In the genomic region with DNA sequence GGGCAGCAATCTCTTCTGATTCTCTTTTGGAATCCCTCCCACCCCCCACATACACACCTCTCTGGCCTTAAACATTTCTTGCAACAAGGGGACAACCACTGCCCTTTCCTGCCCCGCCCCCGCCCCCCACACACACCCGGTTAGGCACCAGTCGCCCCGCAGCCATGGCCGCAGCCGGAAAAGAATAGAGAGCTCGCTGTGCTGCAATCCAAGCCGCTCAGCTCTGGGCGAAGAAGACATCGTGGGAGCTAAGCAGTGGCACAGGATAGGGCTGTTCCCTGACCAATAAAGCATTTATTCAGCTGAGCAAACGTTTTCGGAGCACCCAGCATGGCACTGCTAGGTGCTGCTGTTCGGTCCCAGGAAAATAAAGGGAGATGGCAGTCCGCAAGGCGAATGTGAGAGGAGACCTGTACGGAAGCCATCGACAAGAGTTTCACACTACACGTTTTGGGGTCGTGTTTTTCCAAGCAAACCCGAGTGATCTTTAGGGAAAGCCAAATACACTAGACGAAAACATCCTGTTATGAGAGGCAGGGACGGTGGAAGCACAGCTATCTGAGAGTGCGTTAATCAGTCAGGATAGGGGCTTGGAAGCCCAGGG, we compare ENCODE assay signal across 23 cellular contexts. TPM values are rescaled to one million over a fixed set of nuclear protein-coding genes. Genes with fewer than 3 reads are reported as not detected.
A peak's percentile ranks its signal among the peaks of the same experiment; 100 is the strongest.
DNase-seq lines count a peak whose midpoint lies in the region; ATAC-seq and TF ChIP-seq lines count a peak whose summit lies in the region.
"Had no signal": no experiment of that assay in that cellular context is flagged by ENCODE, and none has a peak within 500 bp of the region (broad histone marks: within the 10 kb centered on the region; RNA-seq: fewer than 3 reads in every experiment).

No MANE protein-coding gene starts in this region.

- TF ChIP-seq CTCF in hepatocyte (IDR thresholded peaks at IDR 0.05; ENCODE audit: poor library complexity) (no peak), nephron (IDR thresholded peaks at IDR 0.05; ENCODE audit: unreplicated experiment in 3 of 3) (no peak), upper lobe of left lung (IDR thresholded peaks at IDR 0.05) (no peak), thyroid gland (IDR thresholded peaks at IDR 0.05) (no peak)

- H3K27me3 Mint-ChIP-seq in nephron (ENCODE audit: low read depth): peaks cover 16% of the 10 kb centered on the region
- peaks cover 24% of the 10 kb centered on the region for H3K27me3 Mint-ChIP-seq in activated CD4-positive, alpha-beta T cell treated with anti-CD3 and anti-CD28 coated beads for 36 hours

- intact Hi-C loops in thyroid gland (cut with DNase I): loop anchor here (10.0 kb wide), 1 partner anchor 448 kb away; no protein-coding TSS in a partner anchor
- intact Hi-C loops in activated CD4-positive, alpha-beta T cell treated with anti-CD3 and anti-CD28 coated beads for 36 hours (cut with DNase I, micrococcal nuclease): no loop called here

- H3K4me3 ChIP-seq in hepatocyte (no peak overlapping the region), upper lobe of left lung (no peak overlapping the region), thyroid gland (replicated peaks in 1 of 3) (no peak overlapping the region)
- H3K4me3 ChIP-seq: coronary artery, HAP-1, prostate gland, skin epidermis, transverse colon had no signal

- H3K4me1 Mint-ChIP-seq in nephron: peaks cover 83% of the 10 kb centered on the region
- no peaks in the 10 kb centered on the region for H3K4me1 Mint-ChIP-seq in activated CD4-positive, alpha-beta T cell treated with anti-CD3 and anti-CD28 coated beads for 36 hours
- H3K4me1 Mint-ChIP-seq: activated CD4-positive, alpha-beta T cell treated with anti-CD3 and anti-CD28 coated beads, Interleukin-2, amount 10 ng/mL, durations not matched to agents 24 days and 14 days had no signal

- DNase-seq in NOMO-1 treated with dmso at 0.1 percent for 144 hours (lab: John Stamatoyannopoulos, UW; ENCODE audit: unreplicated experiment): peak; percentile 55
- no peak for DNase-seq in NOMO-1 treated with DMSO at 0.1 percent for 48 hours (lab: John Stamatoyannopoulos, UW; ENCODE audit: unreplicated experiment)
- DNase-seq in hepatocyte (ENCODE audit: low spot score): no peak
- no peak for DNase-seq in upper lobe of left lung
- DNase-seq in thyroid gland: no peak
- no peak for DNase-seq in activated CD4-positive, alpha-beta T cell treated with anti-CD3 and anti-CD28 coated beads for 36 hours
- DNase-seq: 8988T; activated CD4-positive, alpha-beta T cell treated with anti-CD3 and anti-CD28 coated beads, Interleukin-2, amount 10 ng/mL, durations not matched to agents 24 days and 14 days; activated CD8-positive, alpha-beta memory T cell treated with anti-CD3 and anti-CD28 coated beads, Interleukin-2, amount 50 U/mL, for 4 hours; DMS79; kidney glomerular epithelial cell; naive thymus-derived CD4-positive, alpha-beta T cell; NCI-H524 treated with DMSO at 0.1 percent for 48 hours; SHP77; stimulated activated CD4-positive, alpha-beta T cell treated with anti-CD3 and anti-CD28 coated beads, Interleukin-2, amount 100 ng/mL, for 48 hours; transverse colon had no signal

- H3K36me3 ChIP-seq in hepatocyte (replicated peaks; ENCODE audit: insufficient read depth, low read depth): no peaks in the 10 kb centered on the region
- H3K36me3 ChIP-seq in upper lobe of left lung: no peaks in the 10 kb centered on the region
- no peaks in the 10 kb centered on the region for H3K36me3 ChIP-seq in thyroid gland
- H3K36me3 ChIP-seq: HAP-1, prostate gland, transverse colon had no signal

- no peaks in the 10 kb centered on the region for H4K20me1 ChIP-seq in hepatocyte (ENCODE audit: insufficient read depth, poor library complexity, severe bottlenecking)

- no peak for ATAC-seq in upper lobe of left lung (ENCODE audit: low FRiP score in 2 of 2)
- no peak for ATAC-seq in HG03432 (IDR thresholded peaks at IDR 0.05; ENCODE audit: unreplicated experiment)
- ATAC-seq in activated CD4-positive, alpha-beta T cell treated with anti-CD3 and anti-CD28 coated beads for 36 hours: no peak
- ATAC-seq: naive thymus-derived CD4-positive, alpha-beta T cell had no signal

- CTCF ChIA-PET in activated CD4-positive, alpha-beta T cell treated with anti-CD3 and anti-CD28 coated beads for 36 hours (lab: Charles Lee): interaction anchor here (1.1 kb wide), 1 partner anchor 18 kb away, joined by 3 read pairs; the partner anchor contains the start of gene SKIDA1

- peak overlapping the region; percentile 87 for H3K4me2 ChIP-seq in hepatocyte

- no peak for TF ChIP-seq EP300 in upper lobe of left lung (IDR thresholded peaks at IDR 0.05)

- H3K79me2 ChIP-seq in hepatocyte: peaks cover 22% of the 10 kb centered on the region

- peak overlapping the region; percentile 99 to 100 (median 99) for H3K27ac Mint-ChIP-seq in nephron
- no peak overlapping the region for H3K27ac Mint-ChIP-seq in activated CD4-positive, alpha-beta T cell treated with anti-CD3 and anti-CD28 coated beads for 36 hours
- H3K27ac Mint-ChIP-seq: activated CD4-positive, alpha-beta T cell treated with anti-CD3 and anti-CD28 coated beads, Interleukin-2, amount 10 ng/mL, durations not matched to agents 24 days and 14 days; naive thymus-derived CD4-positive, alpha-beta T cell; stimulated activated naive CD8-positive, alpha-beta T cell treated with anti-CD3 and anti-CD28 coated beads, Interleukin-15, Interleukin-2, amounts not matched to agents 100 ng/mL and 50 ng/mL, for 24 hours had no signal

- no peak for TF ChIP-seq POLR2A in upper lobe of left lung (IDR thresholded peaks at IDR 0.05)
- no peak for TF ChIP-seq POLR2A in thyroid gland (IDR thresholded peaks at IDR 0.05)

- H3K27me3 ChIP-seq in hepatocyte (peaks cover 22% of the 10 kb centered on the region), upper lobe of left lung (peaks cover 0 to 2% (median 0%) of the 10 kb centered on the region in 4 donors), thyroid gland (no peaks in the 10 kb centered on the region)

- H3K4me3 Mint-ChIP-seq in nephron: peak overlapping the region; percentile 81 to 84 (median 83)
- H3K4me3 Mint-ChIP-seq in activated CD4-positive, alpha-beta T cell treated with anti-CD3 and anti-CD28 coated beads for 36 hours: no peak overlapping the region
- H3K4me3 Mint-ChIP-seq: activated CD4-positive, alpha-beta T cell treated with anti-CD3 and anti-CD28 coated beads, Interleukin-2, amount 10 ng/mL, durations not matched to agents 24 days and 14 days; naive thymus-derived CD4-positive, alpha-beta T cell; stimulated activated naive CD8-positive, alpha-beta T cell treated with anti-CD3 and anti-CD28 coated beads, Interleukin-15, Interleukin-2, amounts not matched to agents 100 ng/mL and 50 ng/mL, for 24 hours had no signal

- H3K9me3 ChIP-seq in hepatocyte (ENCODE audit: low read depth) (no peaks in the 10 kb centered on the region), upper lobe of left lung (no peaks in the 10 kb centered on the region), thyroid gland (no peaks in the 10 kb centered on the region)
- H3K9me3 ChIP-seq: HAP-1, prostate gland, transverse colon had no signal

- POLR2A ChIA-PET in activated CD4-positive, alpha-beta T cell treated with anti-CD3 and anti-CD28 coated beads for 36 hours (lab: Charles Lee): interaction anchor here (0.5 kb wide), 1 partner anchor 306 kb away, joined by 6 read pairs; no protein-coding TSS in a partner anchor

- H2AFZ ChIP-seq in hepatocyte: no peak overlapping the region

- H3K9me2 ChIP-seq in hepatocyte (replicated peaks; ENCODE audit: insufficient read depth): no peaks in the 10 kb centered on the region

- peak overlapping the region; percentile 72 for H3K27ac ChIP-seq in hepatocyte
- H3K27ac ChIP-seq in upper lobe of left lung: no peak overlapping the region
- no peak overlapping the region for H3K27ac ChIP-seq in thyroid gland
- H3K27ac ChIP-seq: coronary artery, prostate gland, skin epidermis, transverse colon had no signal

- peaks cover 43% of the 10 kb centered on the region for H3K4me1 ChIP-seq in hepatocyte (ENCODE audit: insufficient read depth)
- peaks cover 0 to 14% (median 2%) of the 10 kb centered on the region in 4 donors for H3K4me1 ChIP-seq in upper lobe of left lung
- peaks cover 5 to 26% of the 10 kb centered on the region in 2 donors for H3K4me1 ChIP-seq in thyroid gland
- H3K4me1 ChIP-seq: prostate gland had no signal

- H3K36me3 Mint-ChIP-seq in nephron (ENCODE audit: low read depth): no peaks in the 10 kb centered on the region
- no peaks in the 10 kb centered on the region for H3K36me3 Mint-ChIP-seq in activated CD4-positive, alpha-beta T cell treated with anti-CD3 and anti-CD28 coated beads for 36 hours (ENCODE audit: low read depth)

- WGBS in hepatocyte (ENCODE audit: low lambda C conversion rate, missing lambda C conversion rate): 50% methylated on average over 24 of the region's 24 CpGs
- 79 to 85% methylated on average over 24 of the region's 24 CpGs for WGBS in upper lobe of left lung, 2 donors
- WGBS in thyroid gland, 2 donors: 83 to 87% methylated on average over 24 of the region's 24 CpGs

- no peaks in the 10 kb centered on the region for H3K9me3 Mint-ChIP-seq in nephron
- H3K9me3 Mint-ChIP-seq in activated CD4-positive, alpha-beta T cell treated with anti-CD3 and anti-CD28 coated beads for 36 hours (ENCODE audit: low read depth): no peaks in the 10 kb centered on the region
- H3K9me3 Mint-ChIP-seq: activated CD4-positive, alpha-beta T cell treated with anti-CD3 and anti-CD28 coated beads, Interleukin-2, amount 10 ng/mL, durations not matched to agents 24 days and 14 days; naive thymus-derived CD4-positive, alpha-beta T cell; stimulated activated naive CD8-positive, alpha-beta T cell treated with anti-CD3 and anti-CD28 coated beads, Interleukin-15, Interleukin-2, amounts not matched to agents 100 ng/mL and 50 ng/mL, for 24 hours had no signal

RNA-seq across cellular contexts. Expression of gene SKIDA1, which starts 18.3 kb away (rescaled TPM):
- total RNA-seq in hepatocyte (1.9 and 2.3 TPM in 2 replicates), upper lobe of left lung (1 to 10 TPM in 2 of 6 donors, under 1 TPM in 4; under 0.01 to 1.6 (median 0.86) TPM), thyroid gland (1 to 10 TPM; 3.1 to 9.9 (median 7.1) TPM)
- 0.34 and 0.68 TPM in 2 replicates for polyA plus RNA-seq in hepatocyte
- total RNA-seq in activated CD4-positive, alpha-beta T cell treated with anti-CD3 and anti-CD28 coated beads for 36 hours: under 1 TPM; 0.32 to 0.54 TPM

RNA-seq across cellular contexts. Expression of gene MLLT10, which starts 26.9 kb away (rescaled TPM):
- total RNA-seq in hepatocyte: 34.9 and 61.6 TPM in 2 replicates
- 16.0 and 16.8 TPM in 2 replicates for polyA plus RNA-seq in hepatocyte
- total RNA-seq in upper lobe of left lung: 10 to 100 TPM; 40.1 to 63.9 (median 53.9) TPM
- 100 to 1,000 TPM in 1 of 4 donors, 10 to 100 TPM in 3; 46.3 to 109 (median 57.7) TPM for total RNA-seq in thyroid gland
- 10 to 100 TPM; 33.8 to 34.1 TPM for total RNA-seq in activated CD4-positive, alpha-beta T cell treated with anti-CD3 and anti-CD28 coated beads for 36 hours
